18 cellular contexts compared by ENCODE assay signal in genomic region chr2:133948610-133949290, GRCh38.
DNase-seq lines count a peak whose midpoint lies in the region; ATAC-seq, FAIRE-seq and TF ChIP-seq lines count a peak whose summit lies in the region.
"Had no signal": no experiment of that assay in that cellular context is flagged by ENCODE, and none has a peak within 500 bp of the region (broad histone marks: within the 10 kb centered on the region; RNA-seq: fewer than 3 reads in every experiment).

No MANE protein-coding gene starts in this region.

- intact Hi-C loops in Right ventricle myocardium superior (cut with DNase I) (no loop called here), heart left ventricle (cut with DNase I) (loop anchor here in 1 of 10 donors (5.0 kb wide), 1 partner anchor 39 kb away; no protein-coding TSS in a partner anchor), right cardiac atrium (cut with DNase I) (no loop called here)

- no peaks in the 10 kb centered on the region for H3K27me3 ChIP-seq in right atrium auricular region
- no peaks in the 10 kb centered on the region for H3K27me3 ChIP-seq in heart left ventricle
- H3K27me3 ChIP-seq in right cardiac atrium (ENCODE audit: control insufficient read depth, insufficient read depth): no peaks in the 10 kb centered on the region
- H3K27me3 ChIP-seq: BE2C had no signal

- no peak for TF ChIP-seq POLR2A in heart left ventricle (IDR thresholded peaks at IDR 0.05)
- TF ChIP-seq POLR2A in GM12892 (IDR thresholded peaks at IDR 0.05; ENCODE audit: low read depth, low read length): no peak

- DNase-seq in Right ventricle myocardium superior (peak; percentile 44), right atrium auricular region (ENCODE audit: low spot score) (no peak), heart left ventricle (peak in 4 of 5 donors; percentile 62 to 75 (median 68)), right cardiac atrium (peak in 2 of 3 donors; percentile 19 to 51), COLO668 (lab: John Stamatoyannopoulos, UW; ENCODE audit: unreplicated experiment) (no peak), GM12892 (ENCODE audit: insufficient read length) (no peak), NCI-H526 treated with DMSO at 0.1 percent for 48 hours (lab: John Stamatoyannopoulos, UW) (no peak)
- DNase-seq: ACHN; BE2C; CD4-positive, alpha-beta memory T cell; COR-L47; DND-41; GDM1; GM23248 had no signal

- H3K9me3 ChIP-seq in right atrium auricular region (no peaks in the 10 kb centered on the region), heart left ventricle (no peaks in the 10 kb centered on the region), right cardiac atrium (ENCODE audit: control insufficient read depth, low read length) (no peaks in the 10 kb centered on the region)
- H3K9me3 ChIP-seq: BE2C had no signal

- H3K36me3 ChIP-seq in right atrium auricular region (no peaks in the 10 kb centered on the region), heart left ventricle (no peaks in the 10 kb centered on the region)
- H3K36me3 ChIP-seq: BE2C had no signal

- H3K27ac ChIP-seq in right atrium auricular region (peak overlapping the region in 1 of 2 donors; percentile 38), heart left ventricle (peak overlapping the region in 9 of 12 donors; percentile 36 to 70 (median 46)), right cardiac atrium (ENCODE audit: low read length) (no peak overlapping the region)
- H3K27ac ChIP-seq: C4-2B, GM23248, HL-60 had no signal

- ATAC-seq in Right ventricle myocardium superior (ENCODE audit: poor library complexity) (peak; percentile 94), heart left ventricle (peak; percentile 97 to 98 (median 98)), right cardiac atrium (peak; percentile 87 to 88)
- ATAC-seq: HCT116 had no signal

- no peak for TF ChIP-seq CTCF in right atrium auricular region (IDR thresholded peaks at IDR 0.05)
- TF ChIP-seq CTCF in heart left ventricle (IDR thresholded peaks at IDR 0.05): no peak

- WGBS in heart left ventricle, 4 donors: 15 to 55% (median 36%) methylated on average over 2 of the region's 2 CpGs
- WGBS in right cardiac atrium: 27% methylated on average over 2 of the region's 2 CpGs

- H3K4me3 ChIP-seq in right atrium auricular region (no peak overlapping the region), heart left ventricle (no peak overlapping the region), right cardiac atrium (ENCODE audit: low read length) (no peak overlapping the region)
- H3K4me3 ChIP-seq: GM23248 had no signal

- no peak for FAIRE-seq in GM12892 (lab: Jason Lieb, UNC)
- FAIRE-seq: H54 had no signal

- H3K4me1 ChIP-seq in right atrium auricular region: peaks cover 0 to 5% of the 10 kb centered on the region in 2 donors
- H3K4me1 ChIP-seq in heart left ventricle: peaks cover 0 to 42% (median 5%) of the 10 kb centered on the region in 12 donors
- no peaks in the 10 kb centered on the region for H3K4me1 ChIP-seq in right cardiac atrium (ENCODE audit: control insufficient read depth, insufficient read depth, low read length)
- H3K4me1 ChIP-seq: BE2C had no signal

Comparison
In these comparisons a context has a peak if more than half of its experiments do, and no peak if none do; other contexts are left out.
1. DNase-seq: peak in Right ventricle myocardium superior (single experiment), heart left ventricle (4 of 5) and right cardiac atrium (2 of 3); none in right atrium auricular region (single experiment), COLO668 (single experiment), GM12892 (single experiment) and NCI-H526 treated with DMSO at 0.1 percent for 48 hours (single experiment).
2. Peak in every context shown above with its lines, with median percentiles within 50 percentile points of each other: ATAC-seq.